In the genomic region with DNA sequence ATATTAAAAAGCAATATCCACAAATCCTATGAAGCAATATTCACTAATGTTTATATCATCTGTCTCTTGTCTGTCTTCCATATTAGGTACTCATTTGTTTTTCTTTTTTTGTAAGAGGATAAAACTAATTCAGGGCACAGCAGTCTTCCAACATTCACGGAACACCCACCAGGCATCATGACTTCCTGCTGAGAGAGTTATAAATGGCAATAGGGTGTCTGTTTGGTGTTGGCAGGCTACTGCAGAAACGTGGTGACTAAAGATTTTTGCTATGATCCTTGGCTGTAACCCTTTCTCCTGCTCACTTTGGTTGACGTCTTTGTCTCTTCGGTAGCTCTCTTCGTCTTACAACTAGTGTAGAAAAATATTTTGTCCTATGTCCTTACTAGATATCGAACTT, we compare ENCODE assay signal across 30 cellular contexts.
A peak's percentile ranks its signal among the peaks of the same experiment; 100 is the strongest.
DNase-seq lines count a peak whose midpoint lies in the region; ATAC-seq, FAIRE-seq and TF ChIP-seq lines count a peak whose summit lies in the region.
"Had no signal": no experiment of that assay in that cellular context is flagged by ENCODE, and none has a peak within 500 bp of the region (broad histone marks: within the 10 kb centered on the region; RNA-seq: fewer than 3 reads in every experiment).

No MANE protein-coding gene starts in this region.

- H3K27ac Mint-ChIP-seq in astrocyte (ENCODE audit: unreplicated experiment), result no peak overlapping the region
- no peak overlapping the region for H3K27ac Mint-ChIP-seq in neural progenitor cell
- H3K27ac Mint-ChIP-seq: activated naive CD4-positive, alpha-beta T cell treated with anti-CD3 and anti-CD28 coated beads, Interleukin-2, amount 50 U/mL, for 72 hours; CD8-positive, alpha-beta T cell had no signal

- H3K36me3 ChIP-seq in astrocyte (ENCODE audit: insufficient read depth, low read length) (no peaks in the 10 kb centered on the region), neural progenitor cell (no peaks in the 10 kb centered on the region), right lobe of liver (no peaks in the 10 kb centered on the region)
- H3K36me3 ChIP-seq: BE2C, colonic mucosa, gastroesophageal sphincter, prostate gland, tibial nerve had no signal

- H3K4me1 ChIP-seq in astrocyte (ENCODE audit: insufficient read depth, low read length) (no peaks in the 10 kb centered on the region), neural progenitor cell (no peaks in the 10 kb centered on the region), right lobe of liver (no peaks in the 10 kb centered on the region)
- H3K4me1 ChIP-seq: colonic mucosa, gastroesophageal sphincter, prostate gland had no signal

- intact Hi-C loops in right lobe of liver (cut with DNase I), result no loop called here

- no peaks in the 10 kb centered on the region for H3K27me3 Mint-ChIP-seq in astrocyte (ENCODE audit: low read depth, unreplicated experiment)
- no peaks in the 10 kb centered on the region for H3K27me3 Mint-ChIP-seq in neural progenitor cell (ENCODE audit: insufficient read depth, low read depth)

- no peaks in the 10 kb centered on the region for H3K79me2 ChIP-seq in astrocyte (ENCODE audit: insufficient read depth, low read length)
- no peaks in the 10 kb centered on the region for H3K79me2 ChIP-seq in neural progenitor cell (ENCODE audit: low read depth)

- H3K9me3 ChIP-seq in astrocyte (ENCODE audit: insufficient read depth, low read depth, low read length) (no peaks in the 10 kb centered on the region), neural progenitor cell (ENCODE audit: low read depth) (no peaks in the 10 kb centered on the region), right lobe of liver (no peaks in the 10 kb centered on the region)
- H3K9me3 ChIP-seq: BE2C, colonic mucosa, gastroesophageal sphincter, prostate gland, tibial nerve had no signal

- no peaks in the 10 kb centered on the region for H4K20me1 ChIP-seq in astrocyte (ENCODE audit: insufficient read depth, low read length)
- H4K20me1 ChIP-seq in neural progenitor cell (ENCODE audit: low read depth), result no peaks in the 10 kb centered on the region

- CTCF ChIA-PET in HEK293T (lab: Yijun Ruan, JAX), result no interaction called here

- TF ChIP-seq POLR2A in right lobe of liver (IDR thresholded peaks at IDR 0.05), result no peak

- H3K9me3 Mint-ChIP-seq in astrocyte (ENCODE audit: unreplicated experiment) (no peaks in the 10 kb centered on the region), neural progenitor cell (no peaks in the 10 kb centered on the region)

- no peak for FAIRE-seq in astrocyte (lab: Jason Lieb, UNC)
- FAIRE-seq: bronchial epithelial cell, GM12878, RCC 7860 had no signal

- POLR2A ChIA-PET in HEK293T (lab: Yijun Ruan, JAX), result no interaction called here

- DNase-seq in COR-L47 (lab: John Stamatoyannopoulos, UW), result peak; percentile 10
- DNase-seq in HEK293T (ENCODE audit: extremely low spot score), result peak; percentile 13
- no peak for DNase-seq in astrocyte (ENCODE audit: low read depth)
- no peak for DNase-seq in neural progenitor cell (ENCODE audit: low spot score)
- no peak for DNase-seq in NCI-H1930 (lab: John Stamatoyannopoulos, UW)
- DNase-seq in effector CD4-positive, alpha-beta T cell, result no peak
- DNase-seq in putamen (ENCODE audit: low spot score), result no peak
- DNase-seq in right lobe of liver, result no peak
- DNase-seq: activated CD4-positive, alpha-beta T cell treated with anti-CD3 and anti-CD28 coated beads for 4 hours; activated CD8-positive, alpha-beta memory T cell treated with anti-CD3 and anti-CD28 coated beads for 24 hours; activated T-cell treated with anti-CD3 and anti-CD28 coated beads for 4 hours; amygdala; BE2C; CD8-positive, alpha-beta T cell; colonic mucosa; effector CD8-positive, alpha-beta T cell; EL; NCI-H1092; NCI-H187 treated with DMSO at 0.1 percent for 48 hours; NCI-H524 treated with DMSO at 0.1 percent for 48 hours; stimulated activated CD4-positive, alpha-beta T cell treated with anti-CD3 and anti-CD28 coated beads, Interleukin-4, amount 100 ng/mL, for 24 hours; T-helper 9 cell had no signal

- H3K27ac ChIP-seq in astrocyte (ENCODE audit: low read depth, low read length) (no peak overlapping the region), neural progenitor cell (no peak overlapping the region), right lobe of liver (no peak overlapping the region)
- H3K27ac ChIP-seq: colonic mucosa, gastroesophageal sphincter, prostate gland, tibial nerve, VCaP had no signal

- H3K36me3 Mint-ChIP-seq in astrocyte (ENCODE audit: low read depth, unreplicated experiment) (no peaks in the 10 kb centered on the region), neural progenitor cell (no peaks in the 10 kb centered on the region)
- H3K36me3 Mint-ChIP-seq: activated naive CD4-positive, alpha-beta T cell treated with anti-CD3 and anti-CD28 coated beads, Interleukin-2, amount 50 U/mL, for 72 hours; CD8-positive, alpha-beta T cell had no signal

- H3K4me2 ChIP-seq in astrocyte (ENCODE audit: low read length), result no peak overlapping the region
- H3K4me2 ChIP-seq in neural progenitor cell, result no peak overlapping the region

- no peak overlapping the region for H3K4me3 ChIP-seq in astrocyte (ENCODE audit: insufficient read depth, low read depth, low read length)
- H3K4me3 ChIP-seq in neural progenitor cell, result no peak overlapping the region
- no peak overlapping the region for H3K4me3 ChIP-seq in right lobe of liver
- H3K4me3 ChIP-seq: colonic mucosa, gastroesophageal sphincter, GM12878, prostate gland, tibial nerve had no signal

- no peaks in the 10 kb centered on the region for H3F3A ChIP-seq in neural progenitor cell (ENCODE audit: low read depth)

- peak overlapping the region; percentile 29 for H2AFZ ChIP-seq in astrocyte (ENCODE audit: low read depth, low read length)
- peak overlapping the region; percentile 6 for H2AFZ ChIP-seq in neural progenitor cell (replicated peaks)

- WGBS in right lobe of liver (ENCODE audit: insufficient coverage, low coverage, low lambda C conversion rate, missing lambda C conversion rate), result 55% methylated on average over 6 of the region's 6 CpGs

- H3K27me3 ChIP-seq in astrocyte (ENCODE audit: insufficient read depth, low read length) (no peaks in the 10 kb centered on the region), neural progenitor cell (no peaks in the 10 kb centered on the region), right lobe of liver (no peaks in the 10 kb centered on the region)
- H3K27me3 ChIP-seq: BE2C, colonic mucosa, gastroesophageal sphincter, tibial nerve had no signal

- ATAC-seq in right lobe of liver, result no peak
- ATAC-seq: activated naive CD4-positive, alpha-beta T cell treated with anti-CD3 and anti-CD28 coated beads, Interleukin-2, amount 50 U/mL, for 72 hours; CD8-positive, alpha-beta T cell; gastroesophageal sphincter; GM12878 had no signal

- TF ChIP-seq CTCF in astrocyte (IDR thresholded peaks at IDR 0.05; ENCODE audit: insufficient read depth, low read depth, low read length), result no peak
- TF ChIP-seq CTCF in neural progenitor cell (IDR thresholded peaks at IDR 0.05), result no peak
- no peak for TF ChIP-seq CTCF in right lobe of liver (IDR thresholded peaks at IDR 0.05)

- H3K4me3 Mint-ChIP-seq in astrocyte (ENCODE audit: unreplicated experiment) (no peak overlapping the region), neural progenitor cell (no peak overlapping the region)
- H3K4me3 Mint-ChIP-seq: CD8-positive, alpha-beta T cell had no signal

- H3K9ac ChIP-seq in astrocyte (ENCODE audit: low read length) (no peak overlapping the region), neural progenitor cell (no peak overlapping the region)

- H3K4me1 Mint-ChIP-seq in astrocyte (ENCODE audit: low read depth, unreplicated experiment) (no peaks in the 10 kb centered on the region), neural progenitor cell (no peaks in the 10 kb centered on the region)

TF ChIP-seq in HEK293T, 16 proteins besides CTCF, POLR2A, EP300 and RAD21:
- TF ChIP-seq FOXK2 (IDR thresholded peaks at IDR 0.05) (no peak), ELF4 (IDR thresholded peaks at IDR 0.05) (no peak), ARNT (IDR thresholded peaks at IDR 0.05) (no peak), FOXM1 (IDR thresholded peaks at IDR 0.05; ENCODE audit: borderline replicate concordance) (no peak), ZNF384 (IDR thresholded peaks at IDR 0.05) (no peak), HDGF (IDR thresholded peaks at IDR 0.05; ENCODE audit: borderline replicate concordance) (no peak), BHLHE40 (IDR thresholded peaks at IDR 0.05; ENCODE audit: borderline replicate concordance) (no peak)
- TF ChIP-seq, protein P1, sequence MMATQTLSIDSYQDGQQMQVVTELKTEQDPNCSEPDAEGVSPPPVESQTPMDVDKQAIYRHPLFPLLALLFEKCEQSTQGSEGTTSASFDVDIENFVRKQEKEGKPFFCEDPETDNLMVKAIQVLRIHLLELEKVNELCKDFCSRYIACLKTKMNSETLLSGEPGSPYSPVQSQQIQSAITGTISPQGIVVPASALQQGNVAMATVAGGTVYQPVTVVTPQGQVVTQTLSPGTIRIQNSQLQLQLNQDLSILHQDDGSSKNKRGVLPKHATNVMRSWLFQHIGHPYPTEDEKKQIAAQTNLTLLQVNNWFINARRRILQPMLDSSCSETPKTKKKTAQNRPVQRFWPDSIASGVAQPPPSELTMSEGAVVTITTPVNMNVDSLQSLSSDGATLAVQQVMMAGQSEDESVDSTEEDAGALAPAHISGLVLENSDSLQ (IDR thresholded peaks at IDR 0.05), result 0 out of 2 replicates have a peak, but pooled peaks have one; percentile 34

Comparison
In these comparisons a context has a peak if more than half of its experiments do, and no peak if none do; other contexts are left out.
1. DNase-seq: peak in COR-L47 (single experiment) and HEK293T (single experiment); none in astrocyte (single experiment), neural progenitor cell (single experiment), NCI-H1930 (0 of 2), effector CD4-positive, alpha-beta T cell (single experiment), putamen (single experiment) and right lobe of liver (0 of 3).